1 cellular context compared by ENCODE assay signal in the genomic region with DNA sequence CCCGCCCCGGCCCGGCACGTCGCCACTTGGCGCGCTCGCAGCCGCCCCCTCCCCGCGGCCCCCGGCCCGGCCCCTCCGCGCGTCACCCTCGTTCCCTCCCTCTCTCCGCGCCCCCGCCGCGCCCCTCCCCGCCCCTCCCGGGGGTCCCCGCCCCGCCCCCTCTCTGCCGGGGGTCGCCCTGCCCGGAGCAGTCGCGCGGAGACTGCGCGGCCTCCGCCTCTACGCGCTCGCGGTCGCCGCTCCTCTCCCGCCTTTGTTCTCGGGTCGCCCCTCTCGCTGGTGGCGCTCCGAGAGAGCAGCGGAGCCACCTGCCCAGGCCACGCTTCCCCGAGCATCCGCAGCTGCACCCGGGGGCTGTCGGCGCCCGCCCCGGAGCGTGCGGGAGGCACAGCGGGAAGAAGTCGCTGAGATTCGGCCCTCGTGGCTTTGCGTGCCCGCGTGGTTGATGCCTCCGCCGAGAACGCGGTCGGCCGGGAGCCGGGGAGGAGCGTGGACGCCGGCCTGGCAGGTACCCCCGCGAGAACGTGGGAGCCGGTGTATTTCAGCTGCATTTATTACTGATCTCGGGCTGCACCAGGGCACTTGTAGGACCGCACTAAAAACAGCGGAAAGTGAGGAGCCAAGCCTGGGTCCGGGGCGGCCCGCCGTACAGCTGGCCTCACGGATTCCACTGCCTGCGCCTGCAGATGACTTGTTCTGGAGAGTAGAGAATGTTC.
TF ChIP-seq lines count a peak whose summit lies in the region.

No MANE protein-coding gene starts in this region.

TF ChIP-seq in HepG2, 621 proteins besides CTCF, POLR2A, EP300 and RAD21 (continued from another document):
- TF ChIP-seq, protein P1, sequence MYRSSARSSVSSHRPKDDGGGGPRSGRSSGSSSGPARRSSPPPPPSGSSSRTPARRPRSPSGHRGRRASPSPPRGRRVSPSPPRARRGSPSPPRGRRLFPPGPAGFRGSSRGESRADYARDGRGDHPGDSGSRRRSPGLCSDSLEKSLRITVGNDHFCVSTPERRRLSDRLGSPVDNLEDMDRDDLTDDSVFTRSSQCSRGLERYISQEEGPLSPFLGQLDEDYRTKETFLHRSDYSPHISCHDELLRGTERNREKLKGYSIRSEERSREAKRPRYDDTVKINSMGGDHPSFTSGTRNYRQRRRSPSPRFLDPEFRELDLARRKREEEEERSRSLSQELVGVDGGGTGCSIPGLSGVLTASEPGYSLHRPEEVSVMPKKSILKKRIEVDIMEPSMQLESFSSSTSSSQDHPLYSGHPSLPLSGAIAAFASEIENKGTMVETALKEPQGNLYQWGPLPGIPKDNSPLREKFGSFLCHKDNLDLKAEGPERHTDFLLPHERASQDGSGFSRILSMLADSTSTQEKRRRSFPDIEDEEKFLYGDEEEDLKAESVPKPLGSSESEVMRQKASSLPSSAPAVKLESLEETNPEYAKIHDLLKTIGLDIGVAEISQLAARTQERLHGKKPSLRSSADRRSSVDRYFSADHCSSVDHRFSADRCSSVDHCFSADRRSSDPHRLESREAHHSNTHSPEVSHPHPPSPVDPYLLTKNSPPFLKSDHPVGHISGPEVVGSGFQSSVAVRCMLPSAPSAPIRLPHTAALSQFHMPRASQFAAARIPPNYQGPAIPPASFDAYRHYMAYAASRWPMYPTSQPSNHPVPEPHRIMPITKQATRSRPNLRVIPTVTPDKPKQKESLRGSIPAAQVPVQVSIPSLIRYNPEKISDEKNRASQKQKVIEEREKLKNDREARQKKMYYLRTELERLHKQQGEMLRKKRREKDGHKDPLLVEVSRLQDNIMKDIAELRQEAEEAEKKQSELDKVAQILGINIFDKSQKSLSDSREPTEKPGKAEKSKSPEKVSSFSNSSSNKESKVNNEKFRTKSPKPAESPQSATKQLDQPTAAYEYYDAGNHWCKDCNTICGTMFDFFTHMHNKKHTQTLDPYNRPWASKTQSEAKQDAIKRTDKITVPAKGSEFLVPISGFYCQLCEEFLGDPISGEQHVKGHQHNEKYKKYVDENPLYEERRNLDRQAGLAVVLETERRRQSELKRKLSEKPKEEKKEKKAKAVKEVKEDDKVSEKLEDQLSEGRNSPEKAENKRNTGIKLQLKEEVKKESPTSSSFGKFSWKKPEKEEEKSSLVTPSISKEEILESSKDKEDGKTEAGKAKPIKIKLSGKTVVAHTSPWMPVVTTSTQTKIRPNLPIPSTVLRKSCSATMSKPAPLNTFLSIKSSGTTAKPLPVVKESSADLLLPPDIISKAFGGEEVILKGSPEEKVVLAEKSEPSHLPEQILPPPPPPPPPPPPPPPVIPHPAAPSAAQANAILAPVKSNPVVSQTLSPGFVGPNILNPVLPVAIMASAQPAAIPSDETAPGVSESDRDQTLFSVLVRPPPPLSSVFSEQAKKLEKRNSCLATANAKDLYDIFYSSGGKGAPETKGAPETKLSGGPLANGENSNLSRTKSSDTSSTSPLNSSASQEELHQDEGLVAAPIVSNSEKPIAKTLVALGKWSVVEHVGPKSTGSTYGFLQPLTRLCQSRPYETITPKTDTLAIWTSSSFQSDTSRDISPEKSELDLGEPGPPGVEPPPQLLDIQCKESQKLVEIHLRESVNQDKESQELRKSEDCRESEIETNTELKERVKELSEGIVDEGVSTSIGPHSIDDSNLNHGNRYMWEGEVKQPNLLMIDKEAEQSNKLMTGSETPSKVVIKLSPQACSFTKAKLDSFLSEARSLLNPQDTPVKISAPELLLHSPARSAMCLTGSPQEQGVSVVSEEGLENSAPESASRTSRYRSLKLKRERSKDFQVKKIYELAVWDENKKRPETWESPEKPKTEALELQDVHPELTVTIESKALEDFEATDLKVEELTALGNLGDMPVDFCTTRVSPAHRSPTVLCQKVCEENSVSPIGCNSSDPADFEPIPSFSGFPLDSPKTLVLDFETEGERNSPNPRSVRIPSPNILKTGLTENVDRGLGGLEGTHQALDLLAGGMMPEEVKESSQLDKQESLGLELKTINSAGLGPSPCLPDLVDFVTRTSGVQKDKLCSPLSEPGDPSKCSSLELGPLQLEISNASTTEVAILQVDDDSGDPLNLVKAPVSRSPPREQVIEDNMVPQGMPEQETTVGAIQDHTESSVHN (CRISPR knock-in tag; IDR thresholded peaks at IDR 0.05) = no peak
- TF ChIP-seq, protein P2, sequence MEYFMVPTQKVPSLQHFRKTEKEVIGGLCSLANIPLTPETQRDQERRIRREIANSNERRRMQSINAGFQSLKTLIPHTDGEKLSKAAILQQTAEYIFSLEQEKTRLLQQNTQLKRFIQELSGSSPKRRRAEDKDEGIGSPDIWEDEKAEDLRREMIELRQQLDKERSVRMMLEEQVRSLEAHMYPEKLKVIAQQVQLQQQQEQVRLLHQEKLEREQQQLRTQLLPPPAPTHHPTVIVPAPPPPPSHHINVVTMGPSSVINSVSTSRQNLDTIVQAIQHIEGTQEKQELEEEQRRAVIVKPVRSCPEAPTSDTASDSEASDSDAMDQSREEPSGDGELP (IDR thresholded peaks at IDR 0.05; ENCODE audit: borderline replicate concordance, low read depth) = peak; percentile 71; the same call in 1 of the 2 replicates
- TF ChIP-seq, protein P3, sequence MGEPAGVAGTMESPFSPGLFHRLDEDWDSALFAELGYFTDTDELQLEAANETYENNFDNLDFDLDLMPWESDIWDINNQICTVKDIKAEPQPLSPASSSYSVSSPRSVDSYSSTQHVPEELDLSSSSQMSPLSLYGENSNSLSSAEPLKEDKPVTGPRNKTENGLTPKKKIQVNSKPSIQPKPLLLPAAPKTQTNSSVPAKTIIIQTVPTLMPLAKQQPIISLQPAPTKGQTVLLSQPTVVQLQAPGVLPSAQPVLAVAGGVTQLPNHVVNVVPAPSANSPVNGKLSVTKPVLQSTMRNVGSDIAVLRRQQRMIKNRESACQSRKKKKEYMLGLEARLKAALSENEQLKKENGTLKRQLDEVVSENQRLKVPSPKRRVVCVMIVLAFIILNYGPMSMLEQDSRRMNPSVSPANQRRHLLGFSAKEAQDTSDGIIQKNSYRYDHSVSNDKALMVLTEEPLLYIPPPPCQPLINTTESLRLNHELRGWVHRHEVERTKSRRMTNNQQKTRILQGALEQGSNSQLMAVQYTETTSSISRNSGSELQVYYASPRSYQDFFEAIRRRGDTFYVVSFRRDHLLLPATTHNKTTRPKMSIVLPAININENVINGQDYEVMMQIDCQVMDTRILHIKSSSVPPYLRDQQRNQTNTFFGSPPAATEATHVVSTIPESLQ (CRISPR knock-in tag; conservative IDR thresholded peaks at IDR 0.05) = 0 out of 2 replicates have a peak, but pooled peaks have one; percentile 87
- TF ChIP-seq ZNF567 (CRISPR knock-in tag; IDR thresholded peaks at IDR 0.05; ENCODE audit: borderline replicate concordance) = no peak
- TF ChIP-seq ZNF34 (CRISPR knock-in tag; IDR thresholded peaks at IDR 0.05; ENCODE audit: borderline replicate concordance) = 0 out of 2 replicates have a peak, but pooled peaks have one; percentile 58
- peak; percentile 85 for TF ChIP-seq ZNF160 (CRISPR knock-in tag; IDR thresholded peaks at IDR 0.05)
- peak; percentile 91 for TF ChIP-seq PTBP1 (IDR thresholded peaks at IDR 0.05; ENCODE audit: low read depth, low read length, poor library complexity, severe bottlenecking)
- no peak for TF ChIP-seq RCOR2 (CRISPR knock-in tag; IDR thresholded peaks at IDR 0.05)
- TF ChIP-seq MYNN (CRISPR knock-in tag; IDR thresholded peaks at IDR 0.05; ENCODE audit: low read depth) = no peak; the same call in 1 of the 2 replicates
- TF ChIP-seq ESRRA (CRISPR knock-in tag; IDR thresholded peaks at IDR 0.05; ENCODE audit: low read depth) = peak; percentile 65; the same call in 1 of the 2 replicates
- no peak for TF ChIP-seq KLF9 (CRISPR knock-in tag; IDR thresholded peaks at IDR 0.05; ENCODE audit: low read depth)
- TF ChIP-seq, protein P4, sequence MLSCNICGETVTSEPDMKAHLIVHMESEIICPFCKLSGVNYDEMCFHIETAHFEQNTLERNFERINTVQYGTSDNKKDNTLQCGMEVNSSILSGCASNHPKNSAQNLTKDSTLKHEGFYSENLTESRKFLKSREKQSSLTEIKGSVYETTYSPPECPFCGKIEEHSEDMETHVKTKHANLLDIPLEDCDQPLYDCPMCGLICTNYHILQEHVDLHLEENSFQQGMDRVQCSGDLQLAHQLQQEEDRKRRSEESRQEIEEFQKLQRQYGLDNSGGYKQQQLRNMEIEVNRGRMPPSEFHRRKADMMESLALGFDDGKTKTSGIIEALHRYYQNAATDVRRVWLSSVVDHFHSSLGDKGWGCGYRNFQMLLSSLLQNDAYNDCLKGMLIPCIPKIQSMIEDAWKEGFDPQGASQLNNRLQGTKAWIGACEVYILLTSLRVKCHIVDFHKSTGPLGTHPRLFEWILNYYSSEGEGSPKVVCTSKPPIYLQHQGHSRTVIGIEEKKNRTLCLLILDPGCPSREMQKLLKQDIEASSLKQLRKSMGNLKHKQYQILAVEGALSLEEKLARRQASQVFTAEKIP (CRISPR knock-in tag; IDR thresholded peaks at IDR 0.05; ENCODE audit: borderline replicate concordance) = no peak
